18 cellular contexts compared by ENCODE assay signal in the genomic region with DNA sequence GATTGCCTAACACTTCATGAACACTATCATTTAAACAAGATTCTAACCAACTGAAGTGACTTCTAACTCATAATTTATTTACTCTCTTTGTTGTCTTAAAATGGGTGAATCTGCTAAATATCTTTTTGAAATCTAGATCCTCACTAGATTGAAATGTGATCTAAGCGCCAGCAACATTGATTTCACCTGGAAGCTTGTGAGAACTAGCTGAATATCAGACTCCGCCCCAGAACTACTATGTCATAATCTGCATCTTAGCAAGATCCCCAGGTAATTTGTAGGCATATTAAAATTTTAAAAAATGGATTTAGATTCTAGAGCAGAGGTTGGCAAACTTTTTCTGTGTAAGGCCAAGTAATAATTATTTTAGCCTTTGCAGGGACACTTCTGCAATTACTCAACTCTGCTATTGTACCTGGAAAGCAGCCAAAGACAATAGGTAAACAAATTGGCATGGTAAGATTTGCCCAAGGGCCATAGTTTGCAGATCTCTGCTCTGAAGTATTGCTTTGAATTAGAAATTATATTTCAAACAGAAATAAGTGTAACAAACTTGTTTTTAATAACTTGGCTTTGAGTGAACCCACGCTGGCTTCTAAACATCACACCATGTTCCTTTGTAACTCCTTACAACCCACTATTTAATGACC.
DNase-seq lines count a peak whose midpoint lies in the region.
"Had no signal": no experiment of that assay in that cellular context is flagged by ENCODE, and none has a peak within 500 bp of the region (broad histone marks: within the 10 kb centered on the region; RNA-seq: fewer than 3 reads in every experiment).

No MANE protein-coding gene starts in this region.

- DNase-seq in NCI-H1417 (lab: John Stamatoyannopoulos, UW) (peak in 2 of 3 experiments; percentile 10 to 61), NCI-H1417 treated with DMSO at 0.1 percent for 48 hours (lab: John Stamatoyannopoulos, UW) (no peak), NCI-H1105 (lab: John Stamatoyannopoulos, UW) (peak; percentile 9), dermis blood vessel endothelial cell (peak; percentile 38), renal cortical epithelial cell (ENCODE audit: low read depth) (peak; percentile 72), NCI-H2227 treated with DMSO at 0.1 percent for 48 hours (lab: John Stamatoyannopoulos, UW) (no peak), hippocampal formation (lab: John Stamatoyannopoulos, UW) (no peak), NCI-H146 treated with DMSO at 0.1 percent for 48 hours (lab: John Stamatoyannopoulos, UW; ENCODE audit: unreplicated experiment) (no peak)
- DNase-seq: activated CD4-positive, alpha-beta T cell treated with anti-CD3 and anti-CD28 coated beads for 36 hours; activated CD8-positive, alpha-beta memory T cell treated with anti-CD3 and anti-CD28 coated beads, Interleukin-2, amount 50 U/mL, for 4 hours; activated gamma-delta T cell; amygdala; cerebellar nuclear complex; DND-41; foreskin melanocyte; left cardiac atrium; NCI-H2107; NCI-H82 had no signal

Comparison
In these comparisons a context has a peak if more than half of its experiments do, and no peak if none do; other contexts are left out.
1. DNase-seq: peak in NCI-H1417 (2 of 3), NCI-H1105 (single experiment), dermis blood vessel endothelial cell (single experiment) and renal cortical epithelial cell (single experiment); none in NCI-H1417 treated with DMSO at 0.1 percent for 48 hours (single experiment), NCI-H2227 treated with DMSO at 0.1 percent for 48 hours (single experiment), hippocampal formation (0 of 2) and NCI-H146 treated with DMSO at 0.1 percent for 48 hours (single experiment).